ENCODE assay signal across 32 cellular contexts in genomic region chr18:8894823-8895222, GRCh38.
"Had no signal": no experiment of that assay in that cellular context is flagged by ENCODE, and none has a peak within 500 bp of the region (broad histone marks: within the 10 kb centered on the region; RNA-seq: fewer than 3 reads in every experiment).

No MANE protein-coding gene starts in this region.

- H3K36me3 Mint-ChIP-seq: naive thymus-derived CD4-positive, alpha-beta T cell; natural killer cell treated with Interleukin-12 subunit alpha and Interleukin-12 subunit beta and Interleukin-15 and Interleukin-18, amount 100 ng/mL, for 72 hours; stimulated activated naive B cell treated with anti-CD40 and anti-IgM and Interleukin-4, amounts not matched to agents 10 μg/mL and 1 μg/mL and 100 μg/mL, for 72 hours had no signal

- H3K27me3 ChIP-seq: hepatocyte, pancreas, stomach, testis, thyroid gland, transverse colon, upper lobe of left lung, vagina had no signal

- H3K9me3 Mint-ChIP-seq: natural killer cell treated with Interleukin-12 subunit alpha and Interleukin-12 subunit beta and Interleukin-15 and Interleukin-18, amount 100 ng/mL, for 72 hours; neural crest cell had no signal

- H3K4me1 ChIP-seq: lower lobe of right lung, pancreas, prostate gland, testis, thyroid gland, upper lobe of left lung, vagina had no signal

- H3K27ac ChIP-seq: hepatocyte, lower lobe of right lung, pancreas, prostate gland, skin epidermis, stomach, testis, thyroid gland, transverse colon, upper lobe of left lung, vagina had no signal

- H3K9me3 ChIP-seq: lower lobe of right lung, mucosa of descending colon, pancreas, prostate gland, testis, thyroid gland, transverse colon, upper lobe of left lung had no signal

- H3K79me2 ChIP-seq: hepatocyte had no signal

- ATAC-seq: left cardiac atrium; left lobe of liver; lower lobe of right lung; mucosa of descending colon; naive thymus-derived CD4-positive, alpha-beta T cell; natural killer cell treated with Interleukin-12 subunit alpha and Interleukin-12 subunit beta and Interleukin-15 and Interleukin-18, amount 100 ng/mL, for 72 hours; pancreas; right cardiac atrium; sciatic nerve; stimulated activated naive B cell treated with anti-CD40 and anti-IgM and Interleukin-4, amounts not matched to agents 10 μg/mL and 1 μg/mL and 100 μg/mL, for 72 hours; stimulated activated naive CD8-positive, alpha-beta T cell treated with anti-CD3 and anti-CD28 coated beads, Interleukin-15, Interleukin-2, amounts not matched to agents 100 U/mL and 50 U/mL, for 24 hours had no signal

- H3K27ac Mint-ChIP-seq: naive thymus-derived CD4-positive, alpha-beta T cell; natural killer cell treated with Interleukin-12 subunit alpha and Interleukin-12 subunit beta and Interleukin-15 and Interleukin-18, amount 100 ng/mL, for 72 hours; stimulated activated naive B cell treated with anti-CD40 and anti-IgM and Interleukin-4, amounts not matched to agents 10 μg/mL and 1 μg/mL and 100 μg/mL, for 72 hours had no signal

- H3K4me3 Mint-ChIP-seq: naive thymus-derived CD4-positive, alpha-beta T cell; natural killer cell treated with Interleukin-12 subunit alpha and Interleukin-12 subunit beta and Interleukin-15 and Interleukin-18, amount 100 ng/mL, for 72 hours; neural crest cell; stimulated activated naive B cell treated with anti-CD40 and anti-IgM and Interleukin-4, amounts not matched to agents 10 μg/mL and 1 μg/mL and 100 μg/mL, for 72 hours had no signal

- H3K4me1 Mint-ChIP-seq: naive thymus-derived CD4-positive, alpha-beta T cell had no signal

- H2AFZ ChIP-seq: hepatocyte had no signal

- FAIRE-seq: pancreas had no signal

- H3K4me3 ChIP-seq: hepatocyte, lower lobe of right lung, mucosa of descending colon, pancreas, prostate gland, skin epidermis, stomach, testis, thyroid gland, transverse colon, upper lobe of left lung, vagina had no signal

- H3K36me3 ChIP-seq: lower lobe of right lung, pancreas, prostate gland, stomach, thyroid gland, transverse colon, upper lobe of left lung, vagina had no signal

- H3K4me2 ChIP-seq: hepatocyte had no signal

- DNase-seq: islet precursor cell; left cardiac atrium; lower lobe of right lung; mammary epithelial cell; mesendoderm; midbrain; mucosa of descending colon; naive thymus-derived CD4-positive, alpha-beta T cell; nucleus accumbens; pancreas; posterior cingulate gyrus; retina; right cardiac atrium; stimulated activated CD4-positive, alpha-beta T cell treated with anti-CD3 and anti-CD28 coated beads, Interleukin-12 subunit alpha, Interleukin-12 subunit beta, amount 100 ng/mL, for 4 hours; stimulated activated CD4-positive, alpha-beta T cell treated with anti-CD3 and anti-CD28 coated beads, Interleukin-15, amount 100 ng/mL, for 24 hours; stimulated activated CD4-positive, alpha-beta T cell treated with anti-CD3 and anti-CD28 coated beads, Interleukin-2, amount 100 ng/mL, for 24 hours; stimulated activated CD4-positive, alpha-beta T cell treated with anti-CD3 and anti-CD28 coated beads, Interleukin-4, amount 100 ng/mL, for 1 hour; stimulated activated naive B cell treated with anti-CD40 and anti-IgM and Interleukin-4, amounts not matched to agents 10 μg/mL and 1 μg/mL and 100 μg/mL, for 72 hours; stimulated activated naive CD8-positive, alpha-beta T cell treated with anti-CD3 and anti-CD28 coated beads, Interleukin-15, Interleukin-2, amounts not matched to agents 100 U/mL and 50 U/mL, for 24 hours; stomach; testis; thyroid gland; transverse colon; upper lobe of left lung had no signal
